21 cellular contexts compared by ENCODE assay signal in the genomic region with DNA sequence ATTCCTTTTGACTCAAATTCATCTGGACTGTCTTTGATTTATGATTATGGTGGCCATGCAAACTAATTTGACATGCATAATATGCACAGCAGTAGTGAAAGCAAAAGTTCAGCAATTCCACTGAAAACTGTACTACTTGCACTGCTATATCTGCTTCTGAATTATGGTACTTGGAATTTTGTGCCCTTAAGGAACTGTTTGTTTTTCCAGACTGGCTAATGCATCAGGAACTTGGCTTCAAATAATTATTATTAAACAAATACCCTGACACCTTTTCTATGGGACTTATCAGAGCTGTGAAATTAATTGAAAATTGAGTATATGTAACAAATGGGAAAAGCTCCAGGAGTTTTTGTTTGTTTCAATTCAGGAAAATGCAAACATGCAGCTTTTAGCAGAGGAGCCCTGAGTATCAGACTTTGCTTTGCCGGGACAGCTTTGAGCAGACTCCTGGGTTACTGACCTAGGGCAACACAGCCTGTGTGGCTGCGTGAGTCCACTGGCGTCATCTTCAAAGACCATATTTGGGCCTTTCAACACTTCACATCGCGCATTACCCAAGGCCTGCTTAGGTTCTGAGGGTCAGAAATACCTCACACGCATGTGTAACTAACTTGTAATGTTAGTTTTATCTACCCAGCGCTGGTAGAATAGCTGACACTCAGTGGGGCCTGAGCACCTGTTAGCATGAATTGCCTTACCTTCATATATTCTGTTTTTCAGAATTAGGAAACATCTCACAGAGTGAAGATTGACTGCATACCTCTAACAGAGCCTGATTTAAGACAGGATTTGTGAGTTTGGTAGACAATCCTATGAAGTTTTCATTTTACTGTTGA. TPM values are rescaled to one million over a fixed set of nuclear protein-coding genes. Genes with fewer than 3 reads are reported as not detected.
A peak's percentile ranks its signal among the peaks of the same experiment; 100 is the strongest.
DNase-seq lines count a peak whose midpoint lies in the region; ATAC-seq, FAIRE-seq and TF ChIP-seq lines count a peak whose summit lies in the region.
"Had no signal": no experiment of that assay in that cellular context is flagged by ENCODE, and none has a peak within 500 bp of the region (broad histone marks: within the 10 kb centered on the region; RNA-seq: fewer than 3 reads in every experiment).

No MANE protein-coding gene starts in this region.

- no peak overlapping the region for H4K8ac ChIP-seq in neuronal stem cell (ENCODE audit: low read depth, low read length)

- H3K27me3 ChIP-seq in body of pancreas (no peaks in the 10 kb centered on the region), left ventricle myocardium inferior (ENCODE audit: low read depth) (no peaks in the 10 kb centered on the region), liver (ENCODE audit: control insufficient read depth in 4 of 4, insufficient read depth in 4 of 4, low read length in 3 of 4) (no peaks in the 10 kb centered on the region), small intestine (ENCODE audit: control insufficient read depth in 2 of 2, insufficient read depth in 2 of 2, low read length in 2 of 2) (no peaks in the 10 kb centered on the region), tibial artery (no peaks in the 10 kb centered on the region), neuronal stem cell (ENCODE audit: control insufficient read depth in 3 of 3, insufficient read depth in 3 of 3, low read depth in 1 of 3, low read length in 3 of 3) (no peaks in the 10 kb centered on the region)
- H3K27me3 ChIP-seq: BLaER1 had no signal

- H2AFZ ChIP-seq in neuronal stem cell (ENCODE audit: low read length): no peak overlapping the region
- H2AFZ ChIP-seq: GM23248, PC-9 had no signal

- no peak overlapping the region for H3K4me3 ChIP-seq in body of pancreas
- no peak overlapping the region for H3K4me3 ChIP-seq in left ventricle myocardium inferior
- no peak overlapping the region for H3K4me3 ChIP-seq in liver (ENCODE audit: low read depth in 1 of 3, low read length in 3 of 3)
- H3K4me3 ChIP-seq in small intestine (ENCODE audit: low read depth in 1 of 2, low read length in 2 of 2): no peak overlapping the region
- no peak overlapping the region for H3K4me3 ChIP-seq in tibial artery
- H3K4me3 ChIP-seq in neuronal stem cell (ENCODE audit: low read length in 2 of 2): no peak overlapping the region
- H3K4me3 ChIP-seq: BLaER1, GM23248, PC-9 had no signal

- peaks cover 26% of the 10 kb centered on the region for H3K4me1 ChIP-seq in body of pancreas
- peaks cover 10% of the 10 kb centered on the region for H3K4me1 ChIP-seq in left ventricle myocardium inferior
- H3K4me1 ChIP-seq in liver (ENCODE audit: control insufficient read depth in 4 of 4, insufficient read depth in 4 of 4, low read length in 3 of 4): peaks cover 0 to 8% (median 2%) of the 10 kb centered on the region in 4 donors
- H3K4me1 ChIP-seq in small intestine (ENCODE audit: control insufficient read depth in 2 of 2, insufficient read depth in 1 of 2, low read depth in 1 of 2, low read length in 1 of 2): peaks cover 3 to 6% of the 10 kb centered on the region in 2 donors
- peaks cover 0 to 9% (median 0%) of the 10 kb centered on the region in 4 donors for H3K4me1 ChIP-seq in tibial artery
- H3K4me1 ChIP-seq in neuronal stem cell (ENCODE audit: control insufficient read depth in 2 of 2, insufficient read depth in 1 of 2, low read depth in 1 of 2, low read length in 2 of 2): no peaks in the 10 kb centered on the region
- H3K4me1 ChIP-seq: BLaER1 had no signal

- ATAC-seq in body of pancreas: peak; percentile 90
- no peak for ATAC-seq in HG03432 (IDR thresholded peaks at IDR 0.05; ENCODE audit: unreplicated experiment)
- ATAC-seq: HCT116 had no signal

- H2BK15ac ChIP-seq in neuronal stem cell (ENCODE audit: low read length): no peak overlapping the region

- H2AK5ac ChIP-seq in neuronal stem cell (ENCODE audit: low read depth, low read length): no peak overlapping the region

- H2BK5ac ChIP-seq in neuronal stem cell (ENCODE audit: low read length): no peak overlapping the region

- TF ChIP-seq POLR2A in body of pancreas (IDR thresholded peaks at IDR 0.05): peak in 2 of 3 donors; percentile 31 to 41

- H3K27ac ChIP-seq in body of pancreas (peak overlapping the region; percentile 74 to 90 (median 80)), left ventricle myocardium inferior (replicated peaks) (peak overlapping the region; percentile 55), liver (ENCODE audit: low read depth in 1 of 2, low read length in 2 of 2) (peak overlapping the region; percentile 52 to 68), small intestine (ENCODE audit: low read depth in 1 of 2, low read length in 1 of 2) (no peak overlapping the region), tibial artery (no peak overlapping the region), neuronal stem cell (replicated peaks; ENCODE audit: low read length) (no peak overlapping the region)
- H3K27ac ChIP-seq: BLaER1, GM23248, HL-60, PC-9 had no signal

- no peak overlapping the region for H2BK120ac ChIP-seq in neuronal stem cell (ENCODE audit: low read depth, low read length)

- intact Hi-C loops in body of pancreas (cut with DNase I): no loop called here
- intact Hi-C loops in left ventricle myocardium inferior (cut with micrococcal nuclease): no loop called here
- intact Hi-C loops in tibial artery (cut with DNase I; ENCODE audit: low total_unique reads): loop anchor here (10.0 kb wide), 1 partner anchor 1525 kb away; no protein-coding TSS in a partner anchor

- no peak overlapping the region for H3K14ac ChIP-seq in neuronal stem cell (ENCODE audit: low read length)

- H3K18ac ChIP-seq in neuronal stem cell (ENCODE audit: low read length): no peak overlapping the region

- peak; percentile 31 to 48 for TF ChIP-seq RAD21 in liver (IDR thresholded peaks at IDR 0.05)

- H4K91ac ChIP-seq in neuronal stem cell (ENCODE audit: low read depth, low read length, poor library complexity): no peak overlapping the region

- H3K23ac ChIP-seq in neuronal stem cell (ENCODE audit: low read depth, low read length, poor library complexity): no peak overlapping the region

- no peak overlapping the region for H3K4me2 ChIP-seq in neuronal stem cell (ENCODE audit: insufficient read depth, low read length, poor library complexity, severe bottlenecking)
- H3K4me2 ChIP-seq: BLaER1, PC-9 had no signal

- no peak overlapping the region for H2BK12ac ChIP-seq in neuronal stem cell (ENCODE audit: low read length)

- no peak overlapping the region for H3K4ac ChIP-seq in neuronal stem cell (ENCODE audit: low read length)

- no peaks in the 10 kb centered on the region for H3K79me1 ChIP-seq in neuronal stem cell (ENCODE audit: low read depth, low read length)

- DNase-seq in body of pancreas (peak; percentile 63 to 81 (median 69)), left ventricle myocardium inferior (no peak), small intestine (peak; percentile 23), tibial artery (no peak), neuronal stem cell (ENCODE audit: low spot score) (no peak), NCI-H774 (lab: John Stamatoyannopoulos, UW) (no peak)
- DNase-seq: CD8-positive, alpha-beta memory T cell; DMS79; GM23248; MV-4-11; NCI-H1417 treated with DMSO at 0.1 percent for 48 hours; NCI-H1930; PC-9 had no signal

- H3K9me3 ChIP-seq in body of pancreas (no peaks in the 10 kb centered on the region), left ventricle myocardium inferior (replicated peaks) (peaks cover 6% of the 10 kb centered on the region), liver (ENCODE audit: control insufficient read depth in 4 of 4, low read length in 3 of 4) (peaks cover 0 to 5% (median under 1%) of the 10 kb centered on the region in 4 donors), small intestine (ENCODE audit: control insufficient read depth, low read depth) (no peaks in the 10 kb centered on the region), tibial artery (no peaks in the 10 kb centered on the region), neuronal stem cell (replicated peaks in 1 of 2; ENCODE audit: control insufficient read depth in 2 of 2, insufficient read depth in 1 of 2, low read depth in 1 of 2, low read length in 2 of 2) (peaks cover 0 to 10% of the 10 kb centered on the region in 2 donors)

- no peak for FAIRE-seq in small intestine (lab: Jason Lieb, UNC)
- FAIRE-seq: D721Med, HTR-8/SVneo had no signal

- no peaks in the 10 kb centered on the region for H3K36me3 ChIP-seq in body of pancreas (replicated peaks in 1 of 2; ENCODE audit: insufficient read depth in 1 of 2, low read depth in 2 of 2)
- H3K36me3 ChIP-seq in left ventricle myocardium inferior: no peaks in the 10 kb centered on the region
- no peaks in the 10 kb centered on the region for H3K36me3 ChIP-seq in liver (ENCODE audit: control insufficient read depth in 4 of 4, insufficient read depth in 3 of 4, low read depth in 1 of 4, low read length in 3 of 4)
- H3K36me3 ChIP-seq in small intestine (ENCODE audit: control insufficient read depth in 2 of 2, insufficient read depth in 2 of 2, low read length in 2 of 2): no peaks in the 10 kb centered on the region
- H3K36me3 ChIP-seq in tibial artery: no peaks in the 10 kb centered on the region
- peaks cover 0 to 3% of the 10 kb centered on the region in 2 donors for H3K36me3 ChIP-seq in neuronal stem cell (replicated peaks in 1 of 2; ENCODE audit: control insufficient read depth in 2 of 2, insufficient read depth in 2 of 2, low read length in 2 of 2)
- H3K36me3 ChIP-seq: BLaER1 had no signal

- H3K9ac ChIP-seq in liver (ENCODE audit: low read depth in 1 of 2, low read length in 2 of 2): no peak overlapping the region
- H3K9ac ChIP-seq in neuronal stem cell (ENCODE audit: low read depth, low read length, poor library complexity): no peak overlapping the region
- H3K9ac ChIP-seq: BLaER1, GM23248 had no signal

- TF ChIP-seq CTCF in body of pancreas (IDR thresholded peaks at IDR 0.05): no peak
- TF ChIP-seq CTCF in left ventricle myocardium inferior (IDR thresholded peaks at IDR 0.05; ENCODE audit: borderline replicate concordance): no peak
- no peak for TF ChIP-seq CTCF in liver (IDR thresholded peaks at IDR 0.05; ENCODE audit: low read depth, low read length, missing input control)
- no peak for TF ChIP-seq CTCF in tibial artery (IDR thresholded peaks at IDR 0.05)

- WGBS in body of pancreas, 2 donors: 18 to 21% methylated on average over 6 to 7 of the region's 7 CpGs
- 37% methylated on average over 7 of the region's 7 CpGs for WGBS in liver
- 46 to 56% (median 53%) methylated on average over 7 of the region's 7 CpGs for WGBS in small intestine, 3 donors
- no CpG with 5 or more reads among the region's 7 CpGs for WGBS in neuronal stem cell (ENCODE audit: extremely low coverage in 2 of 2, insufficient read length in 2 of 2, insufficient replicate concordance in 1 of 2), 2 donors

RNA-seq across cellular contexts. Expression of a gene that starts 35.4 kb away (rescaled TPM):
- 10 to 100 TPM; 12.2 to 21.5 TPM for total RNA-seq in body of pancreas
- total RNA-seq in left ventricle myocardium inferior: 1.0 TPM
- total RNA-seq in liver: 1 to 10 TPM in 1 of 2 donors, under 1 TPM in 1; 0.23 to 3.1 TPM
- polyA plus RNA-seq in liver: 1 to 10 TPM; 1.1 to 1.2 TPM
- 10 to 100 TPM in 1 of 3 donors, 1 to 10 TPM in 2; 2.2 to 10.3 (median 3.0) TPM for polyA plus RNA-seq in small intestine
- polyA plus RNA-seq in neuronal stem cell (2013, experiment 1 of 2): 2.2 TPM
- 2.8 TPM for polyA plus RNA-seq in neuronal stem cell (2013, experiment 2 of 2)
- total RNA-seq: CD8-positive, alpha-beta memory T cell; GM23248; NCI-H460; PC-9 had no signal
- polyA plus RNA-seq: CD8-positive, alpha-beta memory T cell had no signal

RNA-seq across cellular contexts. Expression of a gene that starts 55.4 kb away (rescaled TPM):
- total RNA-seq in body of pancreas (100 to 1,000 TPM in 1 of 2 donors, 10 to 100 TPM in 1; 69.0 to 183 TPM), left ventricle myocardium inferior (1.2 TPM), liver (under 1 TPM; 0.17 to 0.28 TPM)
- polyA plus RNA-seq in liver (under 1 TPM; 0.31 to 0.47 TPM), small intestine (10 to 100 TPM; 15.0 to 48.8 (median 43.5) TPM)
- polyA plus RNA-seq in neuronal stem cell (2013, experiment 1 of 2): not detected
- not detected for polyA plus RNA-seq in neuronal stem cell (2013, experiment 2 of 2)
- total RNA-seq: CD8-positive, alpha-beta memory T cell; GM23248; NCI-H460; PC-9 had no signal
- polyA plus RNA-seq: CD8-positive, alpha-beta memory T cell; GM23248 had no signal

Comparison
In these comparisons a context has a peak if more than half of its experiments do, and no peak if none do; other contexts are left out.
1. DNase-seq: peak in body of pancreas (4 of 4) and small intestine (single experiment); none in left ventricle myocardium inferior (single experiment), tibial artery (0 of 2), neuronal stem cell (single experiment) and NCI-H774 (single experiment).
2. H3K27ac ChIP-seq: peak in body of pancreas (4 of 4), left ventricle myocardium inferior (single experiment) and liver (2 of 2); none in small intestine (0 of 2), tibial artery (0 of 2) and neuronal stem cell (single experiment).
3. RNA of a gene that starts 55.4 kb away (total RNA-seq): 69.0 to 183 TPM in body of pancreas; 1.2 TPM in left ventricle myocardium inferior (single experiment) and 0.17 to 0.28 TPM in liver; every median in the first group is over 10 times any median in the second.